In the genomic region with DNA sequence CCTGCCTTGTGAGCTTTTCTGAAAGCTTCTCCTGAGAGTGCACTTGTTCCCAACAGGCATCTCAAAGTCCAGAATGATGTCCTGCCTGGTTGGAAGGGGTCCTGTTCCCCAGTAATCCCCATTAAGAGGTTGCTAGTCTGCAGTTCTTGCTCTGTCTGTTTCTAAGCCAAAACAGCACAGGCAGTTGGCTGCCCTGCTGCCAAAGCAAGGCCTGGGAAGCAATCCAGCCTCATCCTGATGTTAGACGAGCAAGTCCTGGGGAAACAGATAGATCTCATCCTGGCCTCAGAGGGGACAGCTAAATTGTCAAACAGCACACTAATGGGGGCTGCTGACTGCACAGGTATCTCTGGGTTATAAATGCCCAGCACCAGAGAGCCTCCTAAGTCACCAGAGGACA, we compare ENCODE assay signal across 25 cellular contexts.
"Had no signal": no experiment of that assay in that cellular context is flagged by ENCODE, and none has a peak within 500 bp of the region (broad histone marks: within the 10 kb centered on the region; RNA-seq: fewer than 3 reads in every experiment).

No MANE protein-coding gene starts in this region.

- H3K4me3 Mint-ChIP-seq: dendritic cell treated with granulocyte-macrophage colony-stimulating factor and Interleukin-4, amounts not matched to agents 40 ng/mL and 50 ng/mL, for 4 days; endodermal cell; immature natural killer cell; naive thymus-derived CD8-positive, alpha-beta T cell; stimulated activated effector memory CD8-positive, alpha-beta T cell treated with anti-CD3 and anti-CD28 coated beads, Interleukin-12 subunit alpha, Interleukin-12 subunit beta, amount 100 ng/mL, for 72 hours had no signal

- H3K27ac ChIP-seq: colonic mucosa, epithelial cell of prostate, foreskin keratinocyte, lower lobe of right lung, parathyroid adenoma, prostate gland, right atrium auricular region, sigmoid colon, stomach, thyroid gland, vagina had no signal

- DNase-seq: colonic mucosa; effector CD8-positive, alpha-beta T cell; endodermal cell; foreskin keratinocyte; immature natural killer cell; islet precursor cell; kidney glomerular epithelial cell; left colon; left ventricle myocardium superior; lower lobe of right lung; naive thymus-derived CD8-positive, alpha-beta T cell; sigmoid colon; stimulated activated CD4-positive, alpha-beta T cell treated with anti-CD3 and anti-CD28 coated beads, Interleukin-2, amount 100 ng/mL, for 24 hours; stimulated activated CD4-positive, alpha-beta T cell treated with anti-CD3 and anti-CD28 coated beads, Interleukin-4, amount 100 ng/mL, for 24 hours; stimulated activated naive CD4-positive, alpha-beta T cell treated with Interleukin-2 at 50 U/mL for 16 hours; stomach; thyroid gland; trophoblast cell had no signal

- H3K27me3 ChIP-seq: colonic mucosa, foreskin keratinocyte, right atrium auricular region, sigmoid colon, stomach, thyroid gland, vagina had no signal

- H3K9ac ChIP-seq: parathyroid adenoma had no signal

- H3K36me3 ChIP-seq: colonic mucosa, lower lobe of right lung, prostate gland, right atrium auricular region, sigmoid colon, stomach, thyroid gland, vagina had no signal

- H3K79me2 ChIP-seq: parathyroid adenoma had no signal

- H3K4me1 ChIP-seq: colonic mucosa, foreskin keratinocyte, lower lobe of right lung, parathyroid adenoma, prostate gland, right atrium auricular region, stomach, thyroid gland, vagina had no signal

- H3K4me3 ChIP-seq: colonic mucosa, lower lobe of right lung, prostate gland, right atrium auricular region, sigmoid colon, stomach, thyroid gland, vagina had no signal

- H3K9me3 Mint-ChIP-seq: dendritic cell treated with granulocyte-macrophage colony-stimulating factor and Interleukin-4, amounts not matched to agents 40 ng/mL and 50 ng/mL, for 4 days; endodermal cell; immature natural killer cell; naive thymus-derived CD8-positive, alpha-beta T cell had no signal

- H3K27ac Mint-ChIP-seq: dendritic cell treated with granulocyte-macrophage colony-stimulating factor and Interleukin-4, amounts not matched to agents 40 ng/mL and 50 ng/mL, for 4 days; endodermal cell; immature natural killer cell; naive thymus-derived CD8-positive, alpha-beta T cell; stimulated activated effector memory CD8-positive, alpha-beta T cell treated with anti-CD3 and anti-CD28 coated beads, Interleukin-12 subunit alpha, Interleukin-12 subunit beta, amount 100 ng/mL, for 72 hours had no signal

- H3K9me3 ChIP-seq: colonic mucosa, lower lobe of right lung, prostate gland, right atrium auricular region, sigmoid colon, stomach, thyroid gland, vagina had no signal

- H3K4me1 Mint-ChIP-seq: immature natural killer cell; naive thymus-derived CD8-positive, alpha-beta T cell; stimulated activated effector memory CD8-positive, alpha-beta T cell treated with anti-CD3 and anti-CD28 coated beads, Interleukin-12 subunit alpha, Interleukin-12 subunit beta, amount 100 ng/mL, for 72 hours had no signal

- H3K36me3 Mint-ChIP-seq: immature natural killer cell; naive thymus-derived CD8-positive, alpha-beta T cell; stimulated activated effector memory CD8-positive, alpha-beta T cell treated with anti-CD3 and anti-CD28 coated beads, Interleukin-12 subunit alpha, Interleukin-12 subunit beta, amount 100 ng/mL, for 72 hours had no signal

- H2AFZ ChIP-seq: parathyroid adenoma had no signal
